Comparison of ENCODE assay signal across 8 cellular contexts in genomic region chr11:95230054-95231034, GRCh38. TPM values are rescaled to one million over a fixed set of nuclear protein-coding genes. Genes with fewer than 3 reads are reported as not detected.
DNase-seq lines count a peak whose midpoint lies in the region; ATAC-seq and TF ChIP-seq lines count a peak whose summit lies in the region.

No MANE protein-coding gene starts in this region.

- H3K4me3 ChIP-seq in GM08714 (ENCODE audit: low read length) (peak overlapping the region; percentile 74), HEK293 (ENCODE audit: low read depth, low read length) (peak overlapping the region; percentile 82), fibroblast of lung (replicated peaks in 1 of 4; ENCODE audit: control extremely low read depth in 1 of 4, insufficient read depth in 1 of 4, low read depth in 3 of 4, low read length in 4 of 4) (peak overlapping the region; percentile 70 to 88 (median 76)), urinary bladder (ENCODE audit: low read depth, low read length) (peak overlapping the region; percentile 93)

- H3K4me1 ChIP-seq in HEK293 (ENCODE audit: control insufficient read depth, insufficient read depth, low read length) (peaks cover 6% of the 10 kb centered on the region), fibroblast of lung (ENCODE audit: control insufficient read depth, extremely low read depth, insufficient read depth, low read length) (peaks cover 6% of the 10 kb centered on the region), urinary bladder (ENCODE audit: insufficient read depth) (no peaks in the 10 kb centered on the region)

- H3K79me2 ChIP-seq in fibroblast of lung (ENCODE audit: control insufficient read depth, insufficient read depth, low read length), result peaks cover 2% of the 10 kb centered on the region

- DNase-seq in NCI-H1105 treated with DMSO at 0.1 percent for 48 hours (lab: John Stamatoyannopoulos, UW) (peak; percentile 52), fibroblast of lung (ENCODE audit: low read depth in 2 of 2) (peak; percentile 15), naive B cell (peak; percentile 25), NOMO-1 treated with dmso at 0.1 percent for 144 hours (lab: John Stamatoyannopoulos, UW; ENCODE audit: unreplicated experiment) (no peak)
- DNase-seq in activated T-cell treated with anti-CD3 and anti-CD28 coated beads, Interleukin-2, amount 50 U/mL, for 48 hours, result peak; percentile 48 to 58

- no peaks in the 10 kb centered on the region for H4K20me1 ChIP-seq in fibroblast of lung (ENCODE audit: control insufficient read depth, extremely low read depth, insufficient read depth, low read length)

- peaks cover 0 to 10% of the 10 kb centered on the region in 2 donors for H3K36me3 Mint-ChIP-seq in naive B cell

- under 1% methylated on average over 70 of the region's 70 CpGs for WGBS in urinary bladder

- peak overlapping the region; percentile 70 for H2AFZ ChIP-seq in fibroblast of lung (ENCODE audit: low read length)

- CTCF ChIA-PET in HEK293 (lab: Yijun Ruan, JAX), result interaction anchor here (0.6 to 2.3 kb wide), 11 partner anchors 13 to 475 kb away, joined by 3 to 12 read pairs (median 4); no protein-coding TSS in a partner anchor

- POLR2A ChIA-PET in HEK293 (lab: Yijun Ruan, JAX), result interaction anchor here (0.9 to 2.4 kb wide), 24 partner anchors 9 to 559 kb away, joined by 3 to 23 read pairs (median 4); partner anchors contain the start of genes CWC15, FAM76B, KDM4D and SRSF8

- H3K9me3 ChIP-seq in HEK293 (ENCODE audit: control insufficient read depth, insufficient read depth, low read depth, low read length) (no peaks in the 10 kb centered on the region), fibroblast of lung (ENCODE audit: control insufficient read depth, insufficient read depth, low read depth, low read length) (no peaks in the 10 kb centered on the region)

- peak overlapping the region; percentile 76 for H3K4me2 ChIP-seq in fibroblast of lung (ENCODE audit: extremely low read depth, insufficient read depth, low read length)

- H3K9ac ChIP-seq in fibroblast of lung (ENCODE audit: insufficient read depth, low read length), result peak overlapping the region; percentile 16

- peaks cover 23 to 54% (median 34%) of the 10 kb centered on the region in 3 donors for H3K4me1 Mint-ChIP-seq in naive B cell

- TF ChIP-seq CTCF in HEK293 (tag by site-specific recombination; IDR thresholded peaks at IDR 0.05), result no peak
- TF ChIP-seq CTCF in fibroblast of lung (conservative IDR thresholded peaks at IDR 0.05 in 1 of 2, IDR thresholded peaks at IDR 0.05 in 1 of 2; ENCODE audit: low read depth in 1 of 2, low read length in 2 of 2), result no peak

- H3K36me3 ChIP-seq in HEK293 (ENCODE audit: control insufficient read depth in 2 of 2, insufficient read depth in 1 of 2, low read length in 2 of 2) (no peaks in the 10 kb centered on the region), fibroblast of lung (ENCODE audit: control insufficient read depth, insufficient read depth, low read length) (no peaks in the 10 kb centered on the region), urinary bladder (ENCODE audit: insufficient read depth) (no peaks in the 10 kb centered on the region)

- H3K27ac ChIP-seq in HEK293 (ENCODE audit: extremely low read depth, low read depth, low read length), result peak overlapping the region; percentile 84
- peak overlapping the region; percentile 15 for H3K27ac ChIP-seq in fibroblast of lung (ENCODE audit: insufficient read depth, low read length)
- peak overlapping the region; percentile 59 for H3K27ac ChIP-seq in urinary bladder (ENCODE audit: low read depth)

- H3K27me3 ChIP-seq in fibroblast of lung (ENCODE audit: control insufficient read depth, insufficient read depth, low read length), result peaks cover 2% of the 10 kb centered on the region

- H3K9me3 Mint-ChIP-seq in naive B cell, result peaks cover 0 to 2% (median 0%) of the 10 kb centered on the region in 7 donors

- H3K4me3 Mint-ChIP-seq in naive B cell, result peak overlapping the region in 7 of 8 donors; percentile 88 to 100 (median 99)

- peak overlapping the region in 5 of 6 donors; percentile 94 to 97 (median 96) for H3K27ac Mint-ChIP-seq in naive B cell

- ATAC-seq in naive B cell (ENCODE audit: low read depth in 2 of 2), result no peak

- no peaks in the 10 kb centered on the region for H3K27me3 Mint-ChIP-seq in naive B cell

TF ChIP-seq in HEK293, 187 proteins besides CTCF, POLR2A, EP300 and RAD21 (continues in another document):
- TF ChIP-seq ZNF341 (tag by site-specific recombination; IDR thresholded peaks at IDR 0.05; ENCODE audit: low read depth) (peak; percentile 66), ZNF335 (tag by site-specific recombination; conservative IDR thresholded peaks at IDR 0.05) (peak; percentile 51; the same call in 1 of the 2 replicates), ZBTB8A (tag by site-specific recombination; IDR thresholded peaks at IDR 0.05) (peak; percentile 46; the same call in 1 of the 2 replicates), PRDM10 (tag by site-specific recombination; IDR thresholded peaks at IDR 0.05) (peak; percentile 84), GLIS2 (tag by site-specific recombination; IDR thresholded peaks at IDR 0.05) (peak; percentile 37), ZNF610 (tag by site-specific recombination; IDR thresholded peaks at IDR 0.05; ENCODE audit: borderline replicate concordance) (no peak), ZBTB48 (tag by site-specific recombination; IDR thresholded peaks at IDR 0.05) (peak; percentile 43), ZNF114 (tag by site-specific recombination; IDR thresholded peaks at IDR 0.05) (no peak), ZNF707 (tag by site-specific recombination; IDR thresholded peaks at IDR 0.05) (no peak), PATZ1 (tag by site-specific recombination; IDR thresholded peaks at IDR 0.05) (no peak), ZSCAN30 (tag by site-specific recombination; IDR thresholded peaks at IDR 0.05) (0 out of 2 replicates have a peak, but pooled peaks have one; percentile 29), ZBTB26 (tag by site-specific recombination; optimal IDR thresholded peaks at IDR 0.05) (peak; percentile 73), KLF8 (tag by site-specific recombination; IDR thresholded peaks at IDR 0.05) (peak; percentile 31; the same call in 1 of the 2 replicates), ZNF660 (tag by site-specific recombination; IDR thresholded peaks at IDR 0.05) (peak; percentile 22; the same call in 1 of the 2 replicates), IKZF3 (tag by site-specific recombination; IDR thresholded peaks at IDR 0.05) (peak; percentile 48; the same call in 1 of the 2 replicates), ZNF48 (tag by site-specific recombination; IDR thresholded peaks at IDR 0.05) (no peak)

RNA-seq across cellular contexts. Expression of gene SESN3, which starts 0.7 kb away (rescaled TPM):
- total RNA-seq in fibroblast of lung (41.1 and 60.1 TPM in 2 replicates), urinary bladder (165 TPM)
- polyA plus RNA-seq in fibroblast of lung (6.4 and 12.3 TPM in 2 replicates), naive B cell (ENCODE audit: low read depth in 6 of 6) (1 to 10 TPM; 2.1 to 3.4 (median 2.6) TPM), urinary bladder (6.1 TPM)
- 3.2 and 5.2 TPM in 2 replicates for polyA plus RNA-seq in fibroblast of lung (2012)
- 3.3 and 39.8 TPM in 2 replicates for polyA minus RNA-seq in fibroblast of lung (ENCODE audit: low replicate concordance)

Comparison
In these comparisons a context has a peak if more than half of its experiments do, and no peak if none do; other contexts are left out.
1. H3K27ac ChIP-seq: peak in every context shown above with its lines; median percentile 84 in HEK293; 59 in urinary bladder; 15 in fibroblast of lung.